18 cellular contexts compared by ENCODE assay signal in the genomic region with DNA sequence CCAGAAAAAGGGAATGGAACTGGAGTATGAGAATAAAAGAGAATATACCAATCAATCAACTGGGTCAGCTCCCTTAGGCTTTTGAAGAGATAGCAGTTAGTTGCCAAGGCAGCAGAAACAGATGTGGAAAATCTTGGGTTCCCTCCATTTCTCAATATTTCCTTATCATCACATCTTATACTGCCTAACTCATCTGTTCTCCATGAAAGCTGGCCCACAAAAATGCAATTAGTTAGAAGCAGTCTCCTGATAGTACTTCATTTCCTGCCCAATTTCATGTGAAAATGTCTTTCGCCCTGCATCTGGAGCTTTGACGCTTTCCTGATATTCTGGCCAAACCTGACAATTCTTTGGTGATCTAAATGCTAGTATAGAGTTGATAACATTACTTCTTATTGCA. TPM values are rescaled to one million over a fixed set of nuclear protein-coding genes. Genes with fewer than 3 reads are reported as not detected.
"Had no signal": no experiment of that assay in that cellular context is flagged by ENCODE, and none has a peak within 500 bp of the region (broad histone marks: within the 10 kb centered on the region; RNA-seq: fewer than 3 reads in every experiment).

No MANE protein-coding gene starts in this region.

- H3K27me3 ChIP-seq: tibial artery had no signal

- DNase-seq: activated CD4-positive, alpha-beta memory T cell treated with anti-CD3 and anti-CD28 coated beads, Interleukin-2, amount 10 ng/mL, durations not matched to agents 7 days and 5 days; activated CD4-positive, alpha-beta T cell treated with anti-CD3 and anti-CD28 coated beads for 4 hours; activated effector memory CD4-positive, alpha-beta T cell treated with anti-CD3 and anti-CD28 coated beads, Interleukin-2, amount 50 U/mL, for 16 hours; activated T-cell treated with anti-CD3 and anti-CD28 coated beads, Interleukin-2, amount 50 U/mL, for 48 hours; amniotic stem cell; effector memory CD4-positive, alpha-beta T cell; naive thymus-derived CD8-positive, alpha-beta T cell; stimulated activated CD4-positive, alpha-beta T cell treated with anti-CD3 and anti-CD28 coated beads, Interleukin-2, amount 100 ng/mL, for 48 hours; stimulated activated naive CD4-positive, alpha-beta T cell; tibial artery had no signal

- H3K4me1 ChIP-seq: tibial artery had no signal

- H3K4me3 ChIP-seq: tibial artery had no signal

- H3K36me3 ChIP-seq: tibial artery had no signal

- H3K27ac ChIP-seq: tibial artery had no signal

- ATAC-seq: naive thymus-derived CD8-positive, alpha-beta T cell; WTC11 had no signal

- H3K27ac Mint-ChIP-seq: activated CD4-positive, alpha-beta memory T cell treated with anti-CD3 and anti-CD28 coated beads, Interleukin-2, amount 10 ng/mL, durations not matched to agents 7 days and 5 days; brain; memory B cell; naive thymus-derived CD8-positive, alpha-beta T cell; WTC11 had no signal

- H3K9me3 ChIP-seq: tibial artery had no signal

- H3K27me3 Mint-ChIP-seq: activated naive CD4-positive, alpha-beta T cell treated with anti-CD3 and anti-CD28 coated beads, Interleukin-2, amount 50 U/mL, for 24 hours had no signal

- H3K4me1 Mint-ChIP-seq: brain, memory B cell had no signal

- H3K36me3 Mint-ChIP-seq: brain, memory B cell had no signal

- H3K9me3 Mint-ChIP-seq: activated naive CD4-positive, alpha-beta T cell treated with anti-CD3 and anti-CD28 coated beads, Interleukin-2, amount 50 U/mL, for 24 hours; central memory CD8-positive, alpha-beta T cell; memory B cell had no signal

- H3K4me3 Mint-ChIP-seq: activated CD4-positive, alpha-beta memory T cell treated with anti-CD3 and anti-CD28 coated beads, Interleukin-2, amount 10 ng/mL, durations not matched to agents 7 days and 5 days; activated naive CD4-positive, alpha-beta T cell treated with anti-CD3 and anti-CD28 coated beads, Interleukin-2, amount 50 U/mL, for 24 hours; brain; central memory CD8-positive, alpha-beta T cell; memory B cell; naive thymus-derived CD8-positive, alpha-beta T cell; WTC11 had no signal

RNA-seq across cellular contexts. Expression of a gene that starts 30.1 kb away (rescaled TPM):
- total RNA-seq: activated CD4-positive, alpha-beta memory T cell treated with anti-CD3 and anti-CD28 coated beads, Interleukin-2, amount 10 ng/mL, durations not matched to agents 7 days and 5 days; naive thymus-derived CD8-positive, alpha-beta T cell; renal cortical epithelial cell; T-helper 2 cell treated with Interferon-gamma antibody and Interleukin-4, amounts not matched to agents 100 ng/mL and 5 ng/mL, for 36 hours had no signal
- polyA plus RNA-seq: fibroblast of lung had no signal
